34 cellular contexts compared by ENCODE assay signal in the genomic region with DNA sequence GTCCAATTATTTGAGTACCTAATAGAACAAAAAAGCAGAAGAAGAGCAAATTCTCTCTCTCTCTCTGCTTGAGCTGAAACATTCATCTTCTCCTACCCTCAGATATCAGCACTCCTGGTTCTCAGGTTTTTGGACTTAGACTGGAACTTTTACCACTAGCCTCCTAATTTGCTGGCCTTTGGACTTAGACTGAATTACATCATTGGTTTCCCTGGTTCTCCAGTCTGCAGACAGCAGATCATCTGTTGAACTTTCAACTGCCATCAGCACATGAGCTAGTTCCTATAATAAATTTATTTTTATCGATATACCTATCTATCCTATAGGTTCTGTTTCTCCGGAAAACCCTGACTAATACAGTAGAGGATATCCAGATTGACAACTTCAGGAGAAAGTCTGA.
"Had no signal": no experiment of that assay in that cellular context is flagged by ENCODE, and none has a peak within 500 bp of the region (broad histone marks: within the 10 kb centered on the region; RNA-seq: fewer than 3 reads in every experiment).

No MANE protein-coding gene starts in this region.

- H3K27me3 ChIP-seq: MG63 had no signal

- H3K9me3 ChIP-seq: MG63 had no signal

- H3K36me3 ChIP-seq: MG63 had no signal

- H3K27ac ChIP-seq: KMS-11 had no signal

- H3K4me2 ChIP-seq: KMS-11 had no signal

- H3K4me3 ChIP-seq: MG63 had no signal

- DNase-seq: Karpas-422, Kasumi-1, KG1, MG63, MM.1S, MV-4-11, NCI-H1048, NCI-H1092, NCI-H1092 treated with DMSO at 0.1 percent for 48 hours, NCI-H1105, NCI-H1105 treated with DMSO at 0.1 percent for 48 hours, NCI-H1417, NCI-H1417 treated with DMSO at 0.1 percent for 48 hours, NCI-H1436, NCI-H1436 treated with DMSO at 0.1 percent for 48 hours, NCI-H146, NCI-H1694, NCI-H1694 treated with DMSO at 0.1 percent for 48 hours, NCI-H187, NCI-H187 treated with DMSO at 0.1 percent for 48 hours, NCI-H1930, NCI-H2029, NCI-H2029 treated with DMSO at 0.1 percent for 48 hours, NCI-H2081, NCI-H2081 treated with DMSO at 0.1 percent for 48 hours, NCI-H2107, NCI-H2171, NCI-H2171 treated with DMSO at 0.1 percent for 48 hours, NCI-H2227 treated with DMSO at 0.1 percent for 48 hours, NCI-H226, NCI-H345, NCI-H446, NCI-H446 treated with DMSO at 0.1 percent for 48 hours had no signal

- H3K9ac ChIP-seq: KMS-11 had no signal
